Comparison of ENCODE assay signal across 2 cellular contexts in genomic region chr6:73258721-73259120, GRCh38.
TF ChIP-seq lines count a peak whose summit lies in the region.

No MANE protein-coding gene starts in this region.

TF ChIP-seq in HCT116, 20 proteins besides CTCF, POLR2A, EP300 and RAD21:
- TF ChIP-seq ZBTB33 (IDR thresholded peaks at IDR 0.05; ENCODE audit: extremely low read depth, insufficient replicate concordance, low read length) (no peak), EZH2phosphoT487 (IDR thresholded peaks at IDR 0.05; ENCODE audit: borderline replicate concordance) (no peak), MAX (IDR thresholded peaks at IDR 0.05) (no peak)

TF ChIP-seq in K562, 482 proteins besides CTCF, POLR2A, EP300 and RAD21:
- TF ChIP-seq ZNF174 (CRISPR knock-in tag; IDR thresholded peaks at IDR 0.05) (no peak), SIX5 (IDR thresholded peaks at IDR 0.05; ENCODE audit: borderline replicate concordance in 1 of 2, insufficient read depth in 1 of 2, low read depth in 1 of 2, low read length in 2 of 2) (no peak)
